Comparison of ENCODE assay signal across 2 cellular contexts in the genomic region with DNA sequence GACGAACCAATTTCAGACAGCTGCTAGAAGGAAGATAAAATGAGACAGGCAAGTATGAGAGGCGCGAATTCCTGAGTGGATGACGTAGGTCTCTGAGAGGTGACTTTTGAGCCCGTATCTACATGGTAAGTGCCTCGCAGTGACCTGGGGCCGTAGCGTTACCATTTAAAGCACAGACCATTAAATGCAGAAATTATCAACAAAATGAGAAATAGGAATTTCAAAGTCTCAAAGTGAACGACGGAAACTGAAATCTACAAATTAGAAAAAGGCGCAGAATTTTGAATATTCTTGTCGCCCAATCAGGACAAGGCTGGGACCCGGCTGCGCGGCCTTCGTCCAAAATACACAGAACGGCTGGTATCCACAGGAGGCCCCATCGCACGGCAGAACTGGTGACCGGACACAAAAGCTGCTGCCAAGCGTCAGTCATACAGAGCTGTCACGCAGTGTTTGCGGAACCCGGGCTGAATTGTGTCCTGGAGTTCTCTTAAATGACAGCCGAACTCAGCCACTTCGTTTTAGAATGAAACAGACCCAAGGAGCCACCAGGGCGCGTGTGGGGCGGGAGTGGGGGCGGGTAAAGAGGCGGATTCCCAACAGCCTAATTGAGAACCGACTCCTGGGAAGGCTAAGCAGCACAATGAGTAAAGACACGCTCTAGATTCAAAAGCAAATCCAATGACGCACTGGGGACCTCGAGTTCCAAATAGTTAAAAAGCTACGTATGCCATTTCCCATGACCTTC.
TF ChIP-seq lines count a peak whose summit lies in the region.

No MANE protein-coding gene starts in this region.

TF ChIP-seq in HEK293, 187 proteins besides CTCF, POLR2A, EP300 and RAD21 (continued from another document and continues in another):
- TF ChIP-seq, protein P1, sequence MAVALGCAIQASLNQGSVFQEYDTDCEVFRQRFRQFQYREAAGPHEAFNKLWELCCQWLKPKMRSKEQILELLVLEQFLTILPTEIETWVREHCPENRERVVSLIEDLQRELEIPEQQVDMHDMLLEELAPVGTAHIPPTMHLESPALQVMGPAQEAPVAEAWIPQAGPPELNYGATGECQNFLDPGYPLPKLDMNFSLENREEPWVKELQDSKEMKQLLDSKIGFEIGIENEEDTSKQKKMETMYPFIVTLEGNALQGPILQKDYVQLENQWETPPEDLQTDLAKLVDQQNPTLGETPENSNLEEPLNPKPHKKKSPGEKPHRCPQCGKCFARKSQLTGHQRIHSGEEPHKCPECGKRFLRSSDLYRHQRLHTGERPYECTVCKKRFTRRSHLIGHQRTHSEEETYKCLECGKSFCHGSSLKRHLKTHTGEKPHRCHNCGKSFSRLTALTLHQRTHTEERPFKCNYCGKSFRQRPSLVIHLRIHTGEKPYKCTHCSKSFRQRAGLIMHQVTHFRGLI (tag by site-specific recombination; IDR thresholded peaks at IDR 0.05): peak; percentile 47; the same call in 1 of the 2 replicates
- no peak for TF ChIP-seq ZNF610 (tag by site-specific recombination; IDR thresholded peaks at IDR 0.05; ENCODE audit: borderline replicate concordance)
- TF ChIP-seq, protein P2, sequence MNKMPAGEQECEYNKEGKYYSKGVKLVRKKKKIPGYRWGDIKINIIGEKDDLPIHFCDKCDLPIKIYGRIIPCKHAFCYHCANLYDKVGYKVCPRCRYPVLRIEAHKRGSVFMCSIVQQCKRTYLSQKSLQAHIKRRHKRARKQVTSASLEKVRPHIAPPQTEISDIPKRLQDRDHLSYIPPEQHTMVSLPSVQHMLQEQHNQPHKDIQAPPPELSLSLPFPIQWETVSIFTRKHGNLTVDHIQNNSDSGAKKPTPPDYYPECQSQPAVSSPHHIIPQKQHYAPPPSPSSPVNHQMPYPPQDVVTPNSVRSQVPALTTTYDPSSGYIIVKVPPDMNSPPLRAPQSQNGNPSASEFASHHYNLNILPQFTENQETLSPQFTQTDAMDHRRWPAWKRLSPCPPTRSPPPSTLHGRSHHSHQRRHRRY (tag by site-specific recombination; IDR thresholded peaks at IDR 0.05): no peak
- TF ChIP-seq ZNF416 (tag by site-specific recombination; IDR thresholded peaks at IDR 0.05): no peak
- no peak for TF ChIP-seq ZNF596 (tag by site-specific recombination; IDR thresholded peaks at IDR 0.05)
- TF ChIP-seq KLF8 (tag by site-specific recombination; IDR thresholded peaks at IDR 0.05): peak; percentile 53
- TF ChIP-seq ZNF843 (tag by site-specific recombination; IDR thresholded peaks at IDR 0.05): no peak
- TF ChIP-seq ZNF529 (tag by site-specific recombination; IDR thresholded peaks at IDR 0.05; ENCODE audit: insufficient replicate concordance): no peak
- no peak for TF ChIP-seq ZNF785 (tag by site-specific recombination; IDR thresholded peaks at IDR 0.05)
- TF ChIP-seq, protein P3, sequence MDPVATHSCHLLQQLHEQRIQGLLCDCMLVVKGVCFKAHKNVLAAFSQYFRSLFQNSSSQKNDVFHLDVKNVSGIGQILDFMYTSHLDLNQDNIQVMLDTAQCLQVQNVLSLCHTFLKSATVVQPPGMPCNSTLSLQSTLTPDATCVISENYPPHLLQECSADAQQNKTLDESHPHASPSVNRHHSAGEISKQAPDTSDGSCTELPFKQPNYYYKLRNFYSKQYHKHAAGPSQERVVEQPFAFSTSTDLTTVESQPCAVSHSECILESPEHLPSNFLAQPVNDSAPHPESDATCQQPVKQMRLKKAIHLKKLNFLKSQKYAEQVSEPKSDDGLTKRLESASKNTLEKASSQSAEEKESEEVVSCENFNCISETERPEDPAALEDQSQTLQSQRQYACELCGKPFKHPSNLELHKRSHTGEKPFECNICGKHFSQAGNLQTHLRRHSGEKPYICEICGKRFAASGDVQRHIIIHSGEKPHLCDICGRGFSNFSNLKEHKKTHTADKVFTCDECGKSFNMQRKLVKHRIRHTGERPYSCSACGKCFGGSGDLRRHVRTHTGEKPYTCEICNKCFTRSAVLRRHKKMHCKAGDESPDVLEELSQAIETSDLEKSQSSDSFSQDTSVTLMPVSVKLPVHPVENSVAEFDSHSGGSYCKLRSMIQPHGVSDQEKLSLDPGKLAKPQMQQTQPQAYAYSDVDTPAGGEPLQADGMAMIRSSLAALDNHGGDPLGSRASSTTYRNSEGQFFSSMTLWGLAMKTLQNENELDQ (tag by site-specific recombination; IDR thresholded peaks at IDR 0.05; ENCODE audit: low read depth): no peak
- no peak for TF ChIP-seq ZNF544 (tag by site-specific recombination; IDR thresholded peaks at IDR 0.05)
- peak; percentile 61 for TF ChIP-seq EGR2 (tag by site-specific recombination; IDR thresholded peaks at IDR 0.05; ENCODE audit: low read depth)
- no peak for TF ChIP-seq ZNF350 (tag by site-specific recombination; IDR thresholded peaks at IDR 0.05)
- no peak for TF ChIP-seq ZBTB48 (tag by site-specific recombination; IDR thresholded peaks at IDR 0.05)
- TF ChIP-seq ZNF169 (tag by site-specific recombination; IDR thresholded peaks at IDR 0.05): no peak
- no peak for TF ChIP-seq ZNF768 (tag by site-specific recombination; IDR thresholded peaks at IDR 0.05)
- no peak; the same call in 1 of the 2 replicates for TF ChIP-seq ZNF623 (tag by site-specific recombination; IDR thresholded peaks at IDR 0.05)
- no peak for TF ChIP-seq ZNF777 (tag by site-specific recombination; IDR thresholded peaks at IDR 0.05; ENCODE audit: borderline replicate concordance)
- TF ChIP-seq, protein P4, sequence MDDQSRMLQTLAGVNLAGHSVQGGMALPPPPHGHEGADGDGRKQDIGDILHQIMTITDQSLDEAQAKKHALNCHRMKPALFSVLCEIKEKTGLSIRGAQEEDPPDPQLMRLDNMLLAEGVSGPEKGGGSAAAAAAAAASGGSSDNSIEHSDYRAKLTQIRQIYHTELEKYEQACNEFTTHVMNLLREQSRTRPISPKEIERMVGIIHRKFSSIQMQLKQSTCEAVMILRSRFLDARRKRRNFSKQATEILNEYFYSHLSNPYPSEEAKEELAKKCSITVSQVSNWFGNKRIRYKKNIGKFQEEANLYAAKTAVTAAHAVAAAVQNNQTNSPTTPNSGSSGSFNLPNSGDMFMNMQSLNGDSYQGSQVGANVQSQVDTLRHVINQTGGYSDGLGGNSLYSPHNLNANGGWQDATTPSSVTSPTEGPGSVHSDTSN (CRISPR knock-in tag; IDR thresholded peaks at IDR 0.05): no peak
- TF ChIP-seq ZNF214 (tag by site-specific recombination; IDR thresholded peaks at IDR 0.05; ENCODE audit: borderline replicate concordance): no peak
- TF ChIP-seq ZEB2 (tag by site-specific recombination; IDR thresholded peaks at IDR 0.05): peak; percentile 77
- no peak for TF ChIP-seq ZNF211 (tag by site-specific recombination; IDR thresholded peaks at IDR 0.05; ENCODE audit: low read depth)
- TF ChIP-seq, protein P5, sequence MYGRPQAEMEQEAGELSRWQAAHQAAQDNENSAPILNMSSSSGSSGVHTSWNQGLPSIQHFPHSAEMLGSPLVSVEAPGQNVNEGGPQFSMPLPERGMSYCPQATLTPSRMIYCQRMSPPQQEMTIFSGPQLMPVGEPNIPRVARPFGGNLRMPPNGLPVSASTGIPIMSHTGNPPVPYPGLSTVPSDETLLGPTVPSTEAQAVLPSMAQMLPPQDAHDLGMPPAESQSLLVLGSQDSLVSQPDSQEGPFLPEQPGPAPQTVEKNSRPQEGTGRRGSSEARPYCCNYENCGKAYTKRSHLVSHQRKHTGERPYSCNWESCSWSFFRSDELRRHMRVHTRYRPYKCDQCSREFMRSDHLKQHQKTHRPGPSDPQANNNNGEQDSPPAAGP (tag by site-specific recombination; IDR thresholded peaks at IDR 0.05): no peak; the same call in 1 of the 2 replicates
- no peak for TF ChIP-seq ZNF473 (tag by site-specific recombination; IDR thresholded peaks at IDR 0.05)
- no peak for TF ChIP-seq HOXC10 (CRISPR knock-in tag; IDR thresholded peaks at IDR 0.05)
- TF ChIP-seq ZNF654 (tag by site-specific recombination; IDR thresholded peaks at IDR 0.05; ENCODE audit: low read depth): no peak
- no peak for TF ChIP-seq KLF16 (tag by site-specific recombination; IDR thresholded peaks at IDR 0.05)

TF ChIP-seq in HepG2, 621 proteins besides CTCF, POLR2A, EP300 and RAD21 (continued from another document and continues in another):
- no peak for TF ChIP-seq SRSF9 (IDR thresholded peaks at IDR 0.05; ENCODE audit: borderline replicate concordance, insufficient read depth, low read depth, low read length, poor library complexity, severe bottlenecking)
- TF ChIP-seq XRCC5 (optimal IDR thresholded peaks at IDR 0.05; ENCODE audit: low read length): no peak
- peak; percentile 38 for TF ChIP-seq ZNF883 (CRISPR knock-in tag; IDR thresholded peaks at IDR 0.05; ENCODE audit: not compliant biosample characterization)
- TF ChIP-seq ZNF292 (CRISPR knock-in tag; IDR thresholded peaks at IDR 0.05; ENCODE audit: borderline replicate concordance, low read depth): no peak
- TF ChIP-seq, protein P6, sequence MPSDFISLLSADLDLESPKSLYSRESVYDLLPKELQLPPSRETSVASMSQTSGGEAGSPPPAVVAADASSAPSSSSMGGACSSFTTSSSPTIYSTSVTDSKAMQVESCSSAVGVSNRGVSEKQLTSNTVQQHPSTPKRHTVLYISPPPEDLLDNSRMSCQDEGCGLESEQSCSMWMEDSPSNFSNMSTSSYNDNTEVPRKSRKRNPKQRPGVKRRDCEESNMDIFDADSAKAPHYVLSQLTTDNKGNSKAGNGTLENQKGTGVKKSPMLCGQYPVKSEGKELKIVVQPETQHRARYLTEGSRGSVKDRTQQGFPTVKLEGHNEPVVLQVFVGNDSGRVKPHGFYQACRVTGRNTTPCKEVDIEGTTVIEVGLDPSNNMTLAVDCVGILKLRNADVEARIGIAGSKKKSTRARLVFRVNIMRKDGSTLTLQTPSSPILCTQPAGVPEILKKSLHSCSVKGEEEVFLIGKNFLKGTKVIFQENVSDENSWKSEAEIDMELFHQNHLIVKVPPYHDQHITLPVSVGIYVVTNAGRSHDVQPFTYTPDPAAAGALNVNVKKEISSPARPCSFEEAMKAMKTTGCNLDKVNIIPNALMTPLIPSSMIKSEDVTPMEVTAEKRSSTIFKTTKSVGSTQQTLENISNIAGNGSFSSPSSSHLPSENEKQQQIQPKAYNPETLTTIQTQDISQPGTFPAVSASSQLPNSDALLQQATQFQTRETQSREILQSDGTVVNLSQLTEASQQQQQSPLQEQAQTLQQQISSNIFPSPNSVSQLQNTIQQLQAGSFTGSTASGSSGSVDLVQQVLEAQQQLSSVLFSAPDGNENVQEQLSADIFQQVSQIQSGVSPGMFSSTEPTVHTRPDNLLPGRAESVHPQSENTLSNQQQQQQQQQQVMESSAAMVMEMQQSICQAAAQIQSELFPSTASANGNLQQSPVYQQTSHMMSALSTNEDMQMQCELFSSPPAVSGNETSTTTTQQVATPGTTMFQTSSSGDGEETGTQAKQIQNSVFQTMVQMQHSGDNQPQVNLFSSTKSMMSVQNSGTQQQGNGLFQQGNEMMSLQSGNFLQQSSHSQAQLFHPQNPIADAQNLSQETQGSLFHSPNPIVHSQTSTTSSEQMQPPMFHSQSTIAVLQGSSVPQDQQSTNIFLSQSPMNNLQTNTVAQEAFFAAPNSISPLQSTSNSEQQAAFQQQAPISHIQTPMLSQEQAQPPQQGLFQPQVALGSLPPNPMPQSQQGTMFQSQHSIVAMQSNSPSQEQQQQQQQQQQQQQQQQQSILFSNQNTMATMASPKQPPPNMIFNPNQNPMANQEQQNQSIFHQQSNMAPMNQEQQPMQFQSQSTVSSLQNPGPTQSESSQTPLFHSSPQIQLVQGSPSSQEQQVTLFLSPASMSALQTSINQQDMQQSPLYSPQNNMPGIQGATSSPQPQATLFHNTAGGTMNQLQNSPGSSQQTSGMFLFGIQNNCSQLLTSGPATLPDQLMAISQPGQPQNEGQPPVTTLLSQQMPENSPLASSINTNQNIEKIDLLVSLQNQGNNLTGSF (CRISPR knock-in tag; IDR thresholded peaks at IDR 0.05): no peak
- TF ChIP-seq, protein P7, sequence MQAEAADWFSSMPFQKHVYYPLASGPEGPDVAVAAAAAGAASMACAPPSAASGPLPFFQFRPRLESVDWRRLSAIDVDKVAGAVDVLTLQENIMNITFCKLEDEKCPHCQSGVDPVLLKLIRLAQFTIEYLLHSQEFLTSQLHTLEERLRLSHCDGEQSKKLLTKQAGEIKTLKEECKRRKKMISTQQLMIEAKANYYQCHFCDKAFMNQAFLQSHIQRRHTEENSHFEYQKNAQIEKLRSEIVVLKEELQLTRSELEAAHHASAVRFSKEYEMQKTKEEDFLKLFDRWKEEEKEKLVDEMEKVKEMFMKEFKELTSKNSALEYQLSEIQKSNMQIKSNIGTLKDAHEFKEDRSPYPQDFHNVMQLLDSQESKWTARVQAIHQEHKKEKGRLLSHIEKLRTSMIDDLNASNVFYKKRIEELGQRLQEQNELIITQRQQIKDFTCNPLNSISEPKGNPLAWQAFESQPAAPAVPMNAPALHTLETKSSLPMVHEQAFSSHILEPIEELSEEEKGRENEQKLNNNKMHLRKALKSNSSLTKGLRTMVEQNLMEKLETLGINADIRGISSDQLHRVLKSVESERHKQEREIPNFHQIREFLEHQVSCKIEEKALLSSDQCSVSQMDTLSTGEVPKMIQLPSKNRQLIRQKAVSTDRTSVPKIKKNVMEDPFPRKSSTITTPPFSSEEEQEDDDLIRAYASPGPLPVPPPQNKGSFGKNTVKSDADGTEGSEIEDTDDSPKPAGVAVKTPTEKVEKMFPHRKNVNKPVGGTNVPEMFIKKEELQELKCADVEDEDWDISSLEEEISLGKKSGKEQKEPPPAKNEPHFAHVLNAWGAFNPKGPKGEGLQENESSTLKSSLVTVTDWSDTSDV (CRISPR knock-in tag; IDR thresholded peaks at IDR 0.05): no peak
- TF ChIP-seq, protein P8, sequence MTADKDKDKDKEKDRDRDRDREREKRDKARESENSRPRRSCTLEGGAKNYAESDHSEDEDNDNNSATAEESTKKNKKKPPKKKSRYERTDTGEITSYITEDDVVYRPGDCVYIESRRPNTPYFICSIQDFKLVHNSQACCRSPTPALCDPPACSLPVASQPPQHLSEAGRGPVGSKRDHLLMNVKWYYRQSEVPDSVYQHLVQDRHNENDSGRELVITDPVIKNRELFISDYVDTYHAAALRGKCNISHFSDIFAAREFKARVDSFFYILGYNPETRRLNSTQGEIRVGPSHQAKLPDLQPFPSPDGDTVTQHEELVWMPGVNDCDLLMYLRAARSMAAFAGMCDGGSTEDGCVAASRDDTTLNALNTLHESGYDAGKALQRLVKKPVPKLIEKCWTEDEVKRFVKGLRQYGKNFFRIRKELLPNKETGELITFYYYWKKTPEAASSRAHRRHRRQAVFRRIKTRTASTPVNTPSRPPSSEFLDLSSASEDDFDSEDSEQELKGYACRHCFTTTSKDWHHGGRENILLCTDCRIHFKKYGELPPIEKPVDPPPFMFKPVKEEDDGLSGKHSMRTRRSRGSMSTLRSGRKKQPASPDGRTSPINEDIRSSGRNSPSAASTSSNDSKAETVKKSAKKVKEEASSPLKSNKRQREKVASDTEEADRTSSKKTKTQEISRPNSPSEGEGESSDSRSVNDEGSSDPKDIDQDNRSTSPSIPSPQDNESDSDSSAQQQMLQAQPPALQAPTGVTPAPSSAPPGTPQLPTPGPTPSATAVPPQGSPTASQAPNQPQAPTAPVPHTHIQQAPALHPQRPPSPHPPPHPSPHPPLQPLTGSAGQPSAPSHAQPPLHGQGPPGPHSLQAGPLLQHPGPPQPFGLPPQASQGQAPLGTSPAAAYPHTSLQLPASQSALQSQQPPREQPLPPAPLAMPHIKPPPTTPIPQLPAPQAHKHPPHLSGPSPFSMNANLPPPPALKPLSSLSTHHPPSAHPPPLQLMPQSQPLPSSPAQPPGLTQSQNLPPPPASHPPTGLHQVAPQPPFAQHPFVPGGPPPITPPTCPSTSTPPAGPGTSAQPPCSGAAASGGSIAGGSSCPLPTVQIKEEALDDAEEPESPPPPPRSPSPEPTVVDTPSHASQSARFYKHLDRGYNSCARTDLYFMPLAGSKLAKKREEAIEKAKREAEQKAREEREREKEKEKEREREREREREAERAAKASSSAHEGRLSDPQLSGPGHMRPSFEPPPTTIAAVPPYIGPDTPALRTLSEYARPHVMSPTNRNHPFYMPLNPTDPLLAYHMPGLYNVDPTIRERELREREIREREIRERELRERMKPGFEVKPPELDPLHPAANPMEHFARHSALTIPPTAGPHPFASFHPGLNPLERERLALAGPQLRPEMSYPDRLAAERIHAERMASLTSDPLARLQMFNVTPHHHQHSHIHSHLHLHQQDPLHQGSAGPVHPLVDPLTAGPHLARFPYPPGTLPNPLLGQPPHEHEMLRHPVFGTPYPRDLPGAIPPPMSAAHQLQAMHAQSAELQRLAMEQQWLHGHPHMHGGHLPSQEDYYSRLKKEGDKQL (CRISPR knock-in tag; IDR thresholded peaks at IDR 0.05; ENCODE audit: low read depth): no peak
- TF ChIP-seq ZFP36L2 (CRISPR knock-in tag; IDR thresholded peaks at IDR 0.05): no peak
